In the genomic region with DNA sequence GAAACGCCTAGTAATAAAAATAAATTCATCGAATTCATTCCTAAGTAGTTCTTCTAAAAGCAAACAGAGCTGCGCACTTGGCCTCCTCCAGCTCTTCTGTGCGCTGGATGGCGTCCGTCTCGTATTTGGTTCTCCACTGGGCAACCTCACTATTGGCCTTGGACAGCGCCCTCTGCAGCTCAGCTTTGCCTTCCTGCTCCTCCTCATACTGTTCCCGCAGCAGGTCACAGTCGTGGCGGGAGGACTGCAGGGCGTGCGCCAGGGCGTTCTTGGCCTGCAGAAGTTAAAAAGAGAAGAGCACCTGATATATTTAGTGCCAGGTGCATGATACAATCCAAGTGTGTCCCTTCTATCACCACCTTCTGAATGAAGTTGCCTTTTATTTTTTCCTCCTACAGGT, we compare ENCODE assay signal across 22 cellular contexts.
"Had no signal": no experiment of that assay in that cellular context is flagged by ENCODE, and none has a peak within 500 bp of the region (broad histone marks: within the 10 kb centered on the region; RNA-seq: fewer than 3 reads in every experiment).

No MANE protein-coding gene starts in this region.

- H3K9me3 Mint-ChIP-seq: activated CD4-positive, alpha-beta T cell treated with anti-CD3 and anti-CD28 coated beads, Interleukin-2, amount 10 ng/mL, durations not matched to agents 24 days and 14 days; activated naive CD8-positive, alpha-beta T cell treated with anti-CD3 and anti-CD28 coated beads, Interleukin-2, amount 10 ng/mL, durations not matched to agents 7 days and 5 days; activated T-cell treated with anti-CD3 and anti-CD28 coated beads, Interleukin-2, amount 50 U/mL, for 72 hours; mesothelial cell of epicardium; nephron; stimulated activated naive CD8-positive, alpha-beta T cell treated with anti-CD3 and anti-CD28 coated beads, Interleukin-15, Interleukin-2, amounts not matched to agents 100 ng/mL and 50 ng/mL, for 24 hours had no signal

- H3K4me3 ChIP-seq: dorsolateral prefrontal cortex, lung, tibial nerve had no signal

- H3K27ac Mint-ChIP-seq: activated CD4-positive, alpha-beta T cell treated with anti-CD3 and anti-CD28 coated beads, Interleukin-2, amount 10 ng/mL, durations not matched to agents 24 days and 14 days; activated naive CD8-positive, alpha-beta T cell treated with anti-CD3 and anti-CD28 coated beads, Interleukin-2, amount 10 ng/mL, durations not matched to agents 7 days and 5 days; activated T-cell treated with anti-CD3 and anti-CD28 coated beads, Interleukin-2, amount 50 U/mL, for 72 hours; mesothelial cell of epicardium; stimulated activated naive CD8-positive, alpha-beta T cell treated with anti-CD3 and anti-CD28 coated beads, Interleukin-15, Interleukin-2, amounts not matched to agents 100 ng/mL and 50 ng/mL, for 24 hours had no signal

- ATAC-seq: activated T-cell treated with anti-CD3 and anti-CD28 coated beads, Interleukin-2, amount 50 U/mL, for 72 hours; left lobe of liver had no signal

- DNase-seq: activated CD4-positive, alpha-beta T cell treated with anti-CD3 and anti-CD28 coated beads, Interleukin-2, amount 10 ng/mL, durations not matched to agents 24 days and 14 days; activated CD8-positive, alpha-beta memory T cell treated with anti-CD3 and anti-CD28 coated beads, Interleukin-2, amount 50 U/mL, for 48 hours; activated naive CD8-positive, alpha-beta T cell treated with anti-CD3 and anti-CD28 coated beads, Interleukin-2, amount 10 ng/mL, durations not matched to agents 7 days and 5 days; activated T-cell treated with anti-CD3 and anti-CD28 coated beads, Interleukin-2, amount 50 U/mL, for 72 hours; amygdala; dorsolateral prefrontal cortex; erythroblast; kidney; nucleus accumbens; retina; stimulated activated CD4-positive, alpha-beta T cell treated with anti-CD3 and anti-CD28 coated beads, Interleukin-2, amount 100 ng/mL, for 24 hours; SW 1271; T-helper 2 cell had no signal

- H3K27me3 Mint-ChIP-seq: activated CD4-positive, alpha-beta T cell treated with anti-CD3 and anti-CD28 coated beads, Interleukin-2, amount 10 ng/mL, durations not matched to agents 24 days and 14 days; activated naive CD8-positive, alpha-beta T cell treated with anti-CD3 and anti-CD28 coated beads, Interleukin-2, amount 10 ng/mL, durations not matched to agents 7 days and 5 days; stimulated activated naive CD8-positive, alpha-beta T cell treated with anti-CD3 and anti-CD28 coated beads, Interleukin-15, Interleukin-2, amounts not matched to agents 100 ng/mL and 50 ng/mL, for 24 hours had no signal

- H3K27me3 ChIP-seq: dorsolateral prefrontal cortex, tibial nerve had no signal

- H3K9me3 ChIP-seq: tibial nerve had no signal

- H3K4me3 Mint-ChIP-seq: activated CD4-positive, alpha-beta T cell treated with anti-CD3 and anti-CD28 coated beads, Interleukin-2, amount 10 ng/mL, durations not matched to agents 24 days and 14 days; activated naive CD8-positive, alpha-beta T cell treated with anti-CD3 and anti-CD28 coated beads, Interleukin-2, amount 10 ng/mL, durations not matched to agents 7 days and 5 days; activated T-cell treated with anti-CD3 and anti-CD28 coated beads, Interleukin-2, amount 50 U/mL, for 72 hours; mesothelial cell of epicardium; nephron; stimulated activated naive CD8-positive, alpha-beta T cell treated with anti-CD3 and anti-CD28 coated beads, Interleukin-15, Interleukin-2, amounts not matched to agents 100 ng/mL and 50 ng/mL, for 24 hours had no signal

- FAIRE-seq: colon, frontal cortex, kidney, urothelium cell line had no signal

- H3K27ac ChIP-seq: dorsolateral prefrontal cortex, tibial nerve had no signal
